In genomic region chr12:121089031-121089812, GRCh38 we compare ENCODE assay signal across 16 cellular contexts. TPM values are rescaled to one million over a fixed set of nuclear protein-coding genes. Genes with fewer than 3 reads are reported as not detected.
A peak's percentile ranks its signal among the peaks of the same experiment; 100 is the strongest.
DNase-seq lines count a peak whose midpoint lies in the region; ATAC-seq and TF ChIP-seq lines count a peak whose summit lies in the region.
"Had no signal": no experiment of that assay in that cellular context is flagged by ENCODE, and none has a peak within 500 bp of the region (broad histone marks: within the 10 kb centered on the region; RNA-seq: fewer than 3 reads in every experiment).

No MANE protein-coding gene starts in this region.

- no peak overlapping the region for H3K4me3 ChIP-seq in PC-3 (ENCODE audit: low read length)
- no peak overlapping the region for H3K4me3 ChIP-seq in esophagus muscularis mucosa
- H3K4me3 ChIP-seq: ovary, SK-N-MC, thyroid gland had no signal

- no peak overlapping the region for H3K9ac ChIP-seq in PC-3 (ENCODE audit: low read length)

- no peak overlapping the region for H3K27ac Mint-ChIP-seq in activated CD4-positive, alpha-beta T cell treated with anti-CD3 and anti-CD28 coated beads, Interleukin-2, amount 10 ng/mL, durations not matched to agents 24 days and 14 days
- peak overlapping the region; percentile 85 for H3K27ac Mint-ChIP-seq in stimulated activated effector memory CD8-positive, alpha-beta T cell treated with anti-CD3 and anti-CD28 coated beads, Interleukin-12 subunit alpha, Interleukin-12 subunit beta, amount 100 ng/mL, for 72 hours
- H3K27ac Mint-ChIP-seq: activated B cell treated with CpG ODN at 0.5 μM for 24 hours; activated naive CD8-positive, alpha-beta T cell had no signal

- H4K20me1 ChIP-seq in PC-3 (ENCODE audit: low read length) = no peaks in the 10 kb centered on the region

- no peak for TF ChIP-seq EP300 in esophagus muscularis mucosa (IDR thresholded peaks at IDR 0.05)

- 76% methylated on average over 5 of the region's 14 CpGs for WGBS in esophagus muscularis mucosa

- H3K27me3 ChIP-seq in PC-3 (ENCODE audit: low read length) (no peaks in the 10 kb centered on the region), esophagus muscularis mucosa (peaks cover 0 to 8% (median 0%) of the 10 kb centered on the region in 4 donors)
- H3K27me3 ChIP-seq: ovary, thyroid gland had no signal

- peak; percentile 42; the same call in 1 of the 2 replicates for TF ChIP-seq CTCF in PC-3 (conservative IDR thresholded peaks at IDR 0.05; ENCODE audit: low read depth, low read length)
- no peak for TF ChIP-seq CTCF in esophagus muscularis mucosa (IDR thresholded peaks at IDR 0.05)

- intact Hi-C loops in activated CD4-positive, alpha-beta T cell treated with anti-CD3 and anti-CD28 coated beads, Interleukin-2, amount 10 ng/mL, durations not matched to agents 24 days and 14 days (cut with micrococcal nuclease) = no loop called here
- intact Hi-C loops in PC-3 (cut with micrococcal nuclease) = no loop called here
- intact Hi-C loops in esophagus muscularis mucosa (cut with DNase I) = no loop called here

- H3K36me3 Mint-ChIP-seq in activated CD4-positive, alpha-beta T cell treated with anti-CD3 and anti-CD28 coated beads, Interleukin-2, amount 10 ng/mL, durations not matched to agents 24 days and 14 days (ENCODE audit: low read depth) = no peaks in the 10 kb centered on the region
- no peaks in the 10 kb centered on the region for H3K36me3 Mint-ChIP-seq in stimulated activated effector memory CD8-positive, alpha-beta T cell treated with anti-CD3 and anti-CD28 coated beads, Interleukin-12 subunit alpha, Interleukin-12 subunit beta, amount 100 ng/mL, for 72 hours
- H3K36me3 Mint-ChIP-seq: activated naive CD8-positive, alpha-beta T cell had no signal

- H3K79me2 ChIP-seq in PC-3 (ENCODE audit: low read length) = no peaks in the 10 kb centered on the region

- POLR2A ChIA-PET in PC-3 (lab: Charles Lee; ENCODE audit: unreplicated experiment) = no interaction called here

- peak; percentile 45; the same call in 1 of the 2 replicates for ATAC-seq in PC-3
- ATAC-seq in stimulated activated effector memory CD8-positive, alpha-beta T cell treated with anti-CD3 and anti-CD28 coated beads, Interleukin-12 subunit alpha, Interleukin-12 subunit beta, amount 100 ng/mL, for 72 hours = no peak
- no peak for ATAC-seq in HG03378 (IDR thresholded peaks at IDR 0.05; ENCODE audit: unreplicated experiment)

- no peaks in the 10 kb centered on the region for H3K4me1 ChIP-seq in PC-3 (ENCODE audit: insufficient read depth, low read length)
- no peaks in the 10 kb centered on the region for H3K4me1 ChIP-seq in esophagus muscularis mucosa
- H3K4me1 ChIP-seq: thyroid gland had no signal

- H3K4me3 Mint-ChIP-seq in activated CD4-positive, alpha-beta T cell treated with anti-CD3 and anti-CD28 coated beads, Interleukin-2, amount 10 ng/mL, durations not matched to agents 24 days and 14 days = no peak overlapping the region
- H3K4me3 Mint-ChIP-seq in stimulated activated effector memory CD8-positive, alpha-beta T cell treated with anti-CD3 and anti-CD28 coated beads, Interleukin-12 subunit alpha, Interleukin-12 subunit beta, amount 100 ng/mL, for 72 hours = no peak overlapping the region
- H3K4me3 Mint-ChIP-seq: activated B cell treated with CpG ODN at 0.5 μM for 24 hours; activated naive CD8-positive, alpha-beta T cell had no signal

- H3K27ac ChIP-seq in PC-3 (ENCODE audit: low read length) (no peak overlapping the region), esophagus muscularis mucosa (replicated peaks in 1 of 4) (no peak overlapping the region)
- H3K27ac ChIP-seq: ovary, SK-N-MC, thyroid gland had no signal

- H3F3A ChIP-seq in PC-3 (ENCODE audit: low read length, unreplicated experiment) = no peaks in the 10 kb centered on the region

- TF ChIP-seq POLR2A in esophagus muscularis mucosa (IDR thresholded peaks at IDR 0.05; ENCODE audit: low read depth) = no peak

- H3K27me3 Mint-ChIP-seq in activated CD4-positive, alpha-beta T cell treated with anti-CD3 and anti-CD28 coated beads, Interleukin-2, amount 10 ng/mL, durations not matched to agents 24 days and 14 days = no peaks in the 10 kb centered on the region
- H3K27me3 Mint-ChIP-seq: activated naive CD8-positive, alpha-beta T cell had no signal

- H3K36me3 ChIP-seq in PC-3 (ENCODE audit: low read depth, low read length) (no peaks in the 10 kb centered on the region), esophagus muscularis mucosa (no peaks in the 10 kb centered on the region)
- H3K36me3 ChIP-seq: ovary, thyroid gland had no signal

- H3K9me2 ChIP-seq in PC-3 (replicated peaks; ENCODE audit: low read length) = no peaks in the 10 kb centered on the region

- CTCF ChIA-PET in PC-3 (lab: Charles Lee) = no interaction called here

- no peaks in the 10 kb centered on the region for H3K9me3 Mint-ChIP-seq in activated CD4-positive, alpha-beta T cell treated with anti-CD3 and anti-CD28 coated beads, Interleukin-2, amount 10 ng/mL, durations not matched to agents 24 days and 14 days
- H3K9me3 Mint-ChIP-seq in stimulated activated effector memory CD8-positive, alpha-beta T cell treated with anti-CD3 and anti-CD28 coated beads, Interleukin-12 subunit alpha, Interleukin-12 subunit beta, amount 100 ng/mL, for 72 hours = no peaks in the 10 kb centered on the region
- H3K9me3 Mint-ChIP-seq: activated B cell treated with CpG ODN at 0.5 μM for 24 hours had no signal

- no TSS peak for BruUV-seq in PC-3 (replicated peaks; lab: Mats Ljungman, UMichigan)

- peaks cover 32% of the 10 kb centered on the region for H3K4me1 Mint-ChIP-seq in activated CD4-positive, alpha-beta T cell treated with anti-CD3 and anti-CD28 coated beads, Interleukin-2, amount 10 ng/mL, durations not matched to agents 24 days and 14 days
- H3K4me1 Mint-ChIP-seq in stimulated activated effector memory CD8-positive, alpha-beta T cell treated with anti-CD3 and anti-CD28 coated beads, Interleukin-12 subunit alpha, Interleukin-12 subunit beta, amount 100 ng/mL, for 72 hours = peaks cover 38% of the 10 kb centered on the region

- H3K4me2 ChIP-seq in PC-3 (ENCODE audit: low read length) = no peak overlapping the region

- DNase-seq in activated CD4-positive, alpha-beta T cell treated with anti-CD3 and anti-CD28 coated beads, Interleukin-2, amount 10 ng/mL, durations not matched to agents 24 days and 14 days = peak; percentile 45
- no peak for DNase-seq in activated CD4-positive, alpha-beta T cell treated with anti-CD3 and anti-CD28 coated beads, Interleukin-2, amount 50 U/mL, for 1 hour
- DNase-seq in PC-3 (no peak), esophagus muscularis mucosa (ENCODE audit: extremely low spot score) (peak; percentile 79), middle frontal gyrus (ENCODE audit: extremely low spot score, low spot score) (no peak), NCI-H2196 treated with DMSO at 0.1 percent for 48 hours (lab: John Stamatoyannopoulos, UW; ENCODE audit: unreplicated experiment) (no peak)
- DNase-seq in stimulated activated effector memory CD8-positive, alpha-beta T cell treated with anti-CD3 and anti-CD28 coated beads, Interleukin-12 subunit alpha, Interleukin-12 subunit beta, amount 100 ng/mL, for 72 hours (ENCODE audit: low spot score in 2 of 2) = no peak
- DNase-seq: activated B cell treated with CpG ODN at 0.5 μM for 24 hours; activated CD8-positive, alpha-beta memory T cell treated with anti-CD3 and anti-CD28 coated beads, Interleukin-2, amount 50 U/mL, for 48 hours; cerebellar nuclear complex; NCI-H1930; thyroid gland had no signal

- no peak overlapping the region for H2AFZ ChIP-seq in PC-3 (ENCODE audit: low read length)

- H3K9me3 ChIP-seq in PC-3 (ENCODE audit: low read length) = no peaks in the 10 kb centered on the region
- no peaks in the 10 kb centered on the region for H3K9me3 ChIP-seq in esophagus muscularis mucosa
- H3K9me3 ChIP-seq: ovary, thyroid gland had no signal

RNA-seq across cellular contexts. Expression of gene P2RX7, which starts 43.5 kb away (rescaled TPM):
- total RNA-seq in activated CD4-positive, alpha-beta T cell treated with anti-CD3 and anti-CD28 coated beads, Interleukin-2, amount 10 ng/mL, durations not matched to agents 24 days and 14 days = 6.2 and 7.0 TPM in 2 replicates
- total RNA-seq in PC-3 (2014; rRNA removed) (1.6 and 6.0 TPM in 2 replicates), esophagus muscularis mucosa (1 to 10 TPM; 1.5 to 4.3 (median 2.7) TPM)

RNA-seq across cellular contexts. Expression of gene OASL, which starts 50.2 kb away (rescaled TPM):
- total RNA-seq in activated CD4-positive, alpha-beta T cell treated with anti-CD3 and anti-CD28 coated beads, Interleukin-2, amount 10 ng/mL, durations not matched to agents 24 days and 14 days = 2.9 and 3.0 TPM in 2 replicates
- total RNA-seq in PC-3 (2014; rRNA removed) (6.4 and 7.6 TPM in 2 replicates), esophagus muscularis mucosa (under 1 TPM; 0.26 to 0.75 (median 0.46) TPM)

Comparison
In these comparisons a context has a peak if more than half of its experiments do, and no peak if none do; other contexts are left out.
1. DNase-seq: peak in activated CD4-positive, alpha-beta T cell treated with anti-CD3 and anti-CD28 coated beads, Interleukin-2, amount 10 ng/mL, durations not matched to agents 24 days and 14 days (single experiment) and esophagus muscularis mucosa (single experiment); none in activated CD4-positive, alpha-beta T cell treated with anti-CD3 and anti-CD28 coated beads, Interleukin-2, amount 50 U/mL, for 1 hour (single experiment), PC-3 (single experiment), stimulated activated effector memory CD8-positive, alpha-beta T cell treated with anti-CD3 and anti-CD28 coated beads, Interleukin-12 subunit alpha, Interleukin-12 subunit beta, amount 100 ng/mL, for 72 hours (0 of 2), middle frontal gyrus (single experiment) and NCI-H2196 treated with DMSO at 0.1 percent for 48 hours (single experiment).